ENCODE assay signal across 37 cellular contexts in the genomic region with DNA sequence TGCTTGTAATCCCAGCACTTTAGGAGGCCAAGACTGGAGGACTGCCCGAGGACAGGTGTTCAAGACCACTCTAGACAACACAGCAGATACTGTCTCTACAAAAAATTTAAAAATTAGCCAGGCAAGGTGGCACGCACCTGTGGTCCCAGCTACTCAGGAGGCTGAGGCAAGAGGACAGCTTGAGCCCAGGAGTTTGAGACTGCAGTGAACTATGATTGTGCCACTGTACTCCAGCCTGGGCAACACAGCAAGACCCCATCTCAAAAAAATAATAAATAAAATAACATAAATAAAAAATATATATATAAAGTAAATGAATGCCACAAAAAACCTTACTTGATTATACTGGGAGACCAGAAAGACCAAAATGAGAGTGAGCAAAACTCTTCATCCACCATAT.
"Had no signal": no experiment of that assay in that cellular context is flagged by ENCODE, and none has a peak within 500 bp of the region (broad histone marks: within the 10 kb centered on the region; RNA-seq: fewer than 3 reads in every experiment).

No MANE protein-coding gene starts in this region.

- H3K9me3 Mint-ChIP-seq: activated B cell treated with CpG ODN at 0.5 μM for 24 hours; activated CD4-positive, alpha-beta memory T cell treated with anti-CD3 and anti-CD28 coated beads for 36 hours; activated CD4-positive, alpha-beta T cell treated with anti-CD3 and anti-CD28 coated beads, Interleukin-2, amount 10 ng/mL, durations not matched to agents 24 days and 14 days; activated CD8-positive, alpha-beta T cell treated with anti-CD3 and anti-CD28 coated beads for 36 hours; activated naive CD4-positive, alpha-beta T cell treated with anti-CD3 and anti-CD28 coated beads for 36 hours; activated naive CD4-positive, alpha-beta T cell treated with anti-CD3 and anti-CD28 coated beads, Interleukin-2, amount 50 U/mL, for 72 hours; activated naive CD8-positive, alpha-beta T cell treated with anti-CD3 and anti-CD28 coated beads for 36 hours; activated T-cell treated with anti-CD3 and anti-CD28 coated beads, Interleukin-2, amount 50 U/mL, for 4 hours; activated T-cell treated with anti-CD3 and anti-CD28 coated beads, Interleukin-2, amount 50 U/mL, for 72 hours; activated T-helper 1 cell treated with anti-CD3 and anti-CD28 coated beads, Interleukin-12 subunit alpha, Interleukin-12 subunit beta, Interleukin-2, Interleukin-4 antibody, amounts not matched to agents 30 ng/mL and 10 ng/mL and 1 ng/mL, durations not matched to agents 14 hours and 24 hours and 36 hours; activated T-helper 17 cell treated with anti-CD3 and anti-CD28 coated beads, Interleukin-2, amount 50 U/mL, for 72 hours; T-helper 1 cell treated with Interleukin-12 subunit alpha and Interleukin-12 subunit beta and Interleukin-4 antibody, amounts not matched to agents 30 μg/mL and 1 μg/mL, for 36 hours; T-helper 2 cell treated with Interferon-gamma antibody and Interleukin-4, amounts not matched to agents 5 μg/mL and 100 μg/mL, for 36 hours had no signal

- H3K27ac ChIP-seq: adrenal gland, body of pancreas, brain microvascular endothelial cell, breast epithelium, VCaP had no signal

- ATAC-seq: activated CD8-positive, alpha-beta T cell treated with anti-CD3 and anti-CD28 coated beads for 36 hours; activated naive CD4-positive, alpha-beta T cell treated with anti-CD3 and anti-CD28 coated beads, Interleukin-2, amount 50 U/mL, for 72 hours; activated T-cell treated with anti-CD3 and anti-CD28 coated beads, Interleukin-2, amount 50 U/mL, for 4 hours; activated T-cell treated with anti-CD3 and anti-CD28 coated beads, Interleukin-2, amount 50 U/mL, for 72 hours; activated T-helper 17 cell treated with anti-CD3 and anti-CD28 coated beads, Interleukin-2, amount 50 U/mL, for 72 hours; body of pancreas had no signal

- H3K27me3 Mint-ChIP-seq: activated B cell treated with CpG ODN at 0.5 μM for 24 hours; activated CD4-positive, alpha-beta memory T cell treated with anti-CD3 and anti-CD28 coated beads for 36 hours; activated CD4-positive, alpha-beta T cell treated with anti-CD3 and anti-CD28 coated beads, Interleukin-2, amount 10 ng/mL, durations not matched to agents 24 days and 14 days; activated CD8-positive, alpha-beta T cell treated with anti-CD3 and anti-CD28 coated beads for 36 hours; activated naive CD8-positive, alpha-beta T cell treated with anti-CD3 and anti-CD28 coated beads for 36 hours; activated T-helper 17 cell treated with anti-CD3 and anti-CD28 coated beads, Interleukin-2, amount 50 U/mL, for 72 hours had no signal

- H3K27me3 ChIP-seq: adrenal gland, body of pancreas, brain microvascular endothelial cell, breast epithelium had no signal

- H3K36me3 Mint-ChIP-seq: activated naive CD4-positive, alpha-beta T cell treated with anti-CD3 and anti-CD28 coated beads, Interleukin-2, amount 50 U/mL, for 72 hours; activated naive CD8-positive, alpha-beta T cell treated with anti-CD3 and anti-CD28 coated beads for 36 hours had no signal

- H3K4me1 Mint-ChIP-seq: activated CD4-positive, alpha-beta T cell treated with anti-CD3 and anti-CD28 coated beads, Interleukin-2, amount 10 ng/mL, durations not matched to agents 24 days and 14 days; activated T-helper 17 cell treated with anti-CD3 and anti-CD28 coated beads, Interleukin-2, amount 50 U/mL, for 72 hours had no signal

- H3K27ac Mint-ChIP-seq: activated B cell treated with CpG ODN at 0.5 μM for 24 hours; activated CD4-positive, alpha-beta memory T cell treated with anti-CD3 and anti-CD28 coated beads for 36 hours; activated CD4-positive, alpha-beta T cell treated with anti-CD3 and anti-CD28 coated beads, Interleukin-2, amount 10 ng/mL, durations not matched to agents 24 days and 14 days; activated CD8-positive, alpha-beta T cell treated with anti-CD3 and anti-CD28 coated beads for 36 hours; activated naive CD4-positive, alpha-beta T cell treated with anti-CD3 and anti-CD28 coated beads for 36 hours; activated naive CD4-positive, alpha-beta T cell treated with anti-CD3 and anti-CD28 coated beads, Interleukin-2, amount 50 U/mL, for 72 hours; activated naive CD8-positive, alpha-beta T cell treated with anti-CD3 and anti-CD28 coated beads for 36 hours; activated T-cell treated with anti-CD3 and anti-CD28 coated beads, Interleukin-2, amount 50 U/mL, for 72 hours; activated T-helper 1 cell treated with anti-CD3 and anti-CD28 coated beads, Interleukin-12 subunit alpha, Interleukin-12 subunit beta, Interleukin-2, Interleukin-4 antibody, amounts not matched to agents 30 ng/mL and 10 ng/mL and 1 ng/mL, durations not matched to agents 14 hours and 24 hours and 36 hours; activated T-helper 17 cell treated with anti-CD3 and anti-CD28 coated beads, Interleukin-2, amount 50 U/mL, for 72 hours; T-helper 1 cell treated with Interleukin-12 subunit alpha and Interleukin-12 subunit beta and Interleukin-4 antibody, amounts not matched to agents 30 μg/mL and 1 μg/mL, for 36 hours; T-helper 2 cell treated with Interferon-gamma antibody and Interleukin-4, amounts not matched to agents 5 μg/mL and 100 μg/mL, for 36 hours had no signal

- H3K4me1 ChIP-seq: adrenal gland, body of pancreas, breast epithelium had no signal

- DNase-seq: activated B cell treated with CpG ODN at 0.5 μM for 24 hours; activated CD4-positive, alpha-beta memory T cell treated with anti-CD3 and anti-CD28 coated beads for 36 hours; activated CD4-positive, alpha-beta T cell treated with anti-CD3 and anti-CD28 coated beads for 4 hours; activated CD4-positive, alpha-beta T cell treated with anti-CD3 and anti-CD28 coated beads, Interleukin-2, amount 10 ng/mL, durations not matched to agents 24 days and 14 days; activated CD4-positive, alpha-beta T cell treated with anti-CD3 and anti-CD28 coated beads, Interleukin-2, amount 50 U/mL, for 1 hour; activated CD4-positive, alpha-beta T cell treated with anti-CD3 and anti-CD28 coated beads, Interleukin-2, amount 50 U/mL, for 4 hours; activated CD4-positive, CD25-positive, alpha-beta regulatory T cell treated with anti-CD3 and anti-CD28 coated beads, Interleukin-2, amount 50 U/mL, for 72 hours; activated CD8-positive, alpha-beta memory T cell treated with anti-CD3 and anti-CD28 coated beads, Interleukin-2, amount 50 U/mL, for 4 hours; activated CD8-positive, alpha-beta T cell treated with anti-CD3 and anti-CD28 coated beads for 36 hours; activated effector memory CD4-positive, alpha-beta T cell treated with anti-CD3 and anti-CD28 coated beads, Interleukin-2, amount 50 U/mL, for 16 hours; activated gamma-delta T cell treated with Interleukin-2 at 50 U/mL for 16 hours; activated naive CD4-positive, alpha-beta T cell; activated naive CD4-positive, alpha-beta T cell treated with anti-CD3 and anti-CD28 coated beads for 36 hours; activated naive CD4-positive, alpha-beta T cell treated with anti-CD3 and anti-CD28 coated beads, Interleukin-2, amount 50 U/mL, for 16 hours; activated naive CD8-positive, alpha-beta T cell treated with anti-CD3 and anti-CD28 coated beads for 36 hours; activated T-cell treated with anti-CD3 and anti-CD28 coated beads for 4 hours; activated T-cell treated with anti-CD3 and anti-CD28 coated beads, Interleukin-2, amount 50 U/mL, for 1 hour; activated T-cell treated with anti-CD3 and anti-CD28 coated beads, Interleukin-2, amount 50 U/mL, for 4 hours; activated T-cell treated with anti-CD3 and anti-CD28 coated beads, Interleukin-2, amount 50 U/mL, for 72 hours; adrenal gland; amniotic stem cell; aorta; body of pancreas; brain microvascular endothelial cell; central memory CD4-positive, alpha-beta T cell; T-helper 1 cell; T-helper 2 cell; T-helper 9 cell had no signal

- H3K4me3 ChIP-seq: adrenal gland, body of pancreas, breast epithelium had no signal

- H3K36me3 ChIP-seq: breast epithelium had no signal

- H3K4me3 Mint-ChIP-seq: activated B cell treated with CpG ODN at 0.5 μM for 24 hours; activated CD4-positive, alpha-beta memory T cell treated with anti-CD3 and anti-CD28 coated beads for 36 hours; activated CD4-positive, alpha-beta T cell treated with anti-CD3 and anti-CD28 coated beads, Interleukin-2, amount 10 ng/mL, durations not matched to agents 24 days and 14 days; activated CD8-positive, alpha-beta T cell treated with anti-CD3 and anti-CD28 coated beads for 36 hours; activated naive CD4-positive, alpha-beta T cell treated with anti-CD3 and anti-CD28 coated beads for 36 hours; activated naive CD8-positive, alpha-beta T cell treated with anti-CD3 and anti-CD28 coated beads for 36 hours; activated T-cell treated with anti-CD3 and anti-CD28 coated beads, Interleukin-2, amount 50 U/mL, for 4 hours; activated T-cell treated with anti-CD3 and anti-CD28 coated beads, Interleukin-2, amount 50 U/mL, for 72 hours; activated T-helper 1 cell treated with anti-CD3 and anti-CD28 coated beads, Interleukin-12 subunit alpha, Interleukin-12 subunit beta, Interleukin-2, Interleukin-4 antibody, amounts not matched to agents 30 ng/mL and 10 ng/mL and 1 ng/mL, durations not matched to agents 14 hours and 24 hours and 36 hours; activated T-helper 17 cell treated with anti-CD3 and anti-CD28 coated beads, Interleukin-2, amount 50 U/mL, for 72 hours; T-helper 1 cell treated with Interleukin-12 subunit alpha and Interleukin-12 subunit beta and Interleukin-4 antibody, amounts not matched to agents 30 μg/mL and 1 μg/mL, for 36 hours; T-helper 2 cell treated with Interferon-gamma antibody and Interleukin-4, amounts not matched to agents 5 μg/mL and 100 μg/mL, for 36 hours had no signal

- FAIRE-seq: astrocyte, TTC549 had no signal

- H3K9me3 ChIP-seq: adrenal gland, body of pancreas, breast epithelium had no signal
